In genomic region chr5:95446009-95446408, GRCh38 we compare ENCODE assay signal across 18 cellular contexts. TPM values are rescaled to one million over a fixed set of nuclear protein-coding genes. Genes with fewer than 3 reads are reported as not detected.
DNase-seq lines count a peak whose midpoint lies in the region; ATAC-seq and TF ChIP-seq lines count a peak whose summit lies in the region.
"Had no signal": no experiment of that assay in that cellular context is flagged by ENCODE, and none has a peak within 500 bp of the region (broad histone marks: within the 10 kb centered on the region; RNA-seq: fewer than 3 reads in every experiment).

No MANE protein-coding gene starts in this region.

- H4K12ac ChIP-seq in trophoblast cell (ENCODE audit: low read depth, low read length) = no peak overlapping the region

- H3K4me1 ChIP-seq in trophoblast cell (ENCODE audit: control insufficient read depth in 1 of 2, insufficient read depth in 2 of 2, low read length in 2 of 2) = peaks cover 12 to 13% of the 10 kb centered on the region in 2 experiments
- no peaks in the 10 kb centered on the region for H3K4me1 ChIP-seq in SJCRH30
- H3K4me1 ChIP-seq: stomach had no signal

- peak overlapping the region; percentile 94 for H2BK5ac ChIP-seq in trophoblast cell (ENCODE audit: low read depth, low read length, poor library complexity)

- no CpG with 5 or more reads among the region's 2 CpGs for WGBS in trophoblast cell (ENCODE audit: extremely low coverage, insufficient coverage, insufficient read length)

- ATAC-seq in GM18519 (IDR thresholded peaks at IDR 0.05; ENCODE audit: low FRiP score, unreplicated experiment) = no peak
- ATAC-seq: activated CD8-positive, alpha-beta T cell treated with anti-CD3 and anti-CD28 coated beads for 36 hours had no signal

- H2AFZ ChIP-seq in trophoblast cell (ENCODE audit: insufficient read depth, low read length, poor library complexity) = no peak overlapping the region

- peak overlapping the region; percentile 90 for H2BK120ac ChIP-seq in trophoblast cell (ENCODE audit: insufficient read depth, low read length, poor library complexity)

- H3K36me3 ChIP-seq in trophoblast cell (ENCODE audit: control insufficient read depth in 1 of 2, insufficient read depth in 2 of 2, low read length in 2 of 2) = no peaks in the 10 kb centered on the region
- H3K36me3 ChIP-seq in SJCRH30 = no peaks in the 10 kb centered on the region
- H3K36me3 ChIP-seq: stomach had no signal

- H3K4me2 ChIP-seq in trophoblast cell (ENCODE audit: low read length) = peak overlapping the region; percentile 38

- no peak overlapping the region for H2AK5ac ChIP-seq in trophoblast cell (ENCODE audit: low read length)

- H3K14ac ChIP-seq in trophoblast cell (ENCODE audit: low read length) = peak overlapping the region; percentile 85

- H3K9me3 ChIP-seq in trophoblast cell (ENCODE audit: insufficient read depth, low read depth, low read length) (no peaks in the 10 kb centered on the region), SJCRH30 (replicated peaks) (no peaks in the 10 kb centered on the region)
- H3K9me3 ChIP-seq: stomach had no signal

- no peak overlapping the region for H3K23ac ChIP-seq in trophoblast cell (ENCODE audit: low read length)

- H3K9ac ChIP-seq in trophoblast cell (ENCODE audit: low read length) = no peak overlapping the region

- DNase-seq in EL (peak; percentile 87), RPMI7951 (ENCODE audit: low read depth) (peak; percentile 91), epithelial cell of esophagus (ENCODE audit: low read depth) (peak; percentile 87), trophoblast cell (peak; percentile 94 to 97), SJCRH30 (no peak), SIG-M5 (lab: John Stamatoyannopoulos, UW) (no peak), G401 (ENCODE audit: low spot score) (no peak)
- DNase-seq: activated CD8-positive, alpha-beta T cell treated with anti-CD3 and anti-CD28 coated beads for 36 hours; activated naive CD4-positive, alpha-beta T cell treated with anti-CD3 and anti-CD28 coated beads for 36 hours; cortex of kidney; DMS53; NCI-H187; NK-92 treated with Interleukin-12 subunit alpha and Interleukin-12 subunit beta, amount 100 ng/mL, for 24 hours; stomach; T-helper 1 cell had no signal

- H3K4ac ChIP-seq in trophoblast cell (ENCODE audit: low read depth, low read length) = no peak overlapping the region

- H3K27me3 ChIP-seq in trophoblast cell (ENCODE audit: insufficient read depth, low read length) = no peaks in the 10 kb centered on the region
- no peaks in the 10 kb centered on the region for H3K27me3 ChIP-seq in SJCRH30

- H3K4me3 ChIP-seq in epithelial cell of esophagus (ENCODE audit: low read length) = no peak overlapping the region
- no peak overlapping the region for H3K4me3 ChIP-seq in trophoblast cell (ENCODE audit: low read depth, low read length)
- H3K4me3 ChIP-seq in SJCRH30 = no peak overlapping the region
- H3K4me3 ChIP-seq: stomach had no signal

- no peak for TF ChIP-seq CTCF in epithelial cell of esophagus (IDR thresholded peaks at IDR 0.05; ENCODE audit: insufficient read depth, low read depth, low read length, missing control alignments)

- H3K79me1 ChIP-seq in trophoblast cell (ENCODE audit: low read length) = peaks cover 10% of the 10 kb centered on the region

- no peaks in the 10 kb centered on the region for H3K79me2 ChIP-seq in trophoblast cell (ENCODE audit: control insufficient read depth, insufficient read depth, low read length, poor library complexity)

- peak overlapping the region; percentile 88 for H3K27ac ChIP-seq in trophoblast cell (ENCODE audit: low read depth, low read length)
- no peak overlapping the region for H3K27ac ChIP-seq in SJCRH30
- H3K27ac ChIP-seq: stomach had no signal

- peak overlapping the region; percentile 92 for H2BK12ac ChIP-seq in trophoblast cell (ENCODE audit: low read length)

- H3K18ac ChIP-seq in trophoblast cell (ENCODE audit: low read length) = no peak overlapping the region

- peak overlapping the region; percentile 68 for H4K91ac ChIP-seq in trophoblast cell (ENCODE audit: low read depth, low read length)

- H4K8ac ChIP-seq in trophoblast cell (ENCODE audit: low read depth, low read length) = no peak overlapping the region

- in situ Hi-C loops in G401 (cut with HindIII; ENCODE audit: low sequenced_read_pairs) = no loop called here

RNA-seq across cellular contexts. Expression of gene FAM81B, which starts 54.8 kb away (rescaled TPM):
- total RNA-seq in RPMI7951 (2014; rRNA removed; shearing (Covaris generic)) = not detected in 2 replicates
- 0.12 and 0.17 TPM in 2 replicates for polyA plus RNA-seq in trophoblast cell (2013)
- total RNA-seq in SJCRH30 (2014; rRNA removed; shearing (Covaris generic)) = not detected in 2 replicates
- not detected in 2 replicates for total RNA-seq in G401 (2014; rRNA removed; shearing (Covaris generic))
- total RNA-seq: activated CD8-positive, alpha-beta T cell treated with anti-CD3 and anti-CD28 coated beads for 36 hours; activated naive CD4-positive, alpha-beta T cell treated with anti-CD3 and anti-CD28 coated beads for 36 hours; HT-29; posterior vena cava; stomach had no signal

Comparison
In these comparisons a context has a peak if more than half of its experiments do, and no peak if none do; other contexts are left out.
1. DNase-seq: peak in EL (single experiment), RPMI7951 (single experiment), epithelial cell of esophagus (single experiment) and trophoblast cell (2 of 2); none in SJCRH30 (0 of 2), SIG-M5 (single experiment) and G401 (single experiment).